ENCODE assay signal across 8 cellular contexts in genomic region chr1:42940851-42941639, GRCh38. TPM values are rescaled to one million over a fixed set of nuclear protein-coding genes. Genes with fewer than 3 reads are reported as not detected.
DNase-seq lines count a peak whose midpoint lies in the region; ATAC-seq and TF ChIP-seq lines count a peak whose summit lies in the region.

No MANE protein-coding gene starts in this region.

- H3K4me3 Mint-ChIP-seq in dendritic cell treated with granulocyte-macrophage colony-stimulating factor and Interleukin-4, amounts not matched to agents 40 ng/mL and 50 ng/mL, for 4 days = no peak overlapping the region
- peak overlapping the region; percentile 4 to 86 (median 54) for H3K4me3 Mint-ChIP-seq in naive B cell

- ATAC-seq in naive B cell (ENCODE audit: low read depth in 2 of 2) (no peak), HG03108 (IDR thresholded peaks at IDR 0.05; ENCODE audit: unreplicated experiment) (no peak)

- H3K4me3 ChIP-seq in OCI-LY7 (ENCODE audit: low read depth, low read length, poor library complexity, severe bottlenecking) = no peak overlapping the region

- BruUV-seq in OCI-LY7 (replicated peaks; lab: Mats Ljungman, UMichigan) = no TSS peak

- peak overlapping the region; percentile 84 for H3K27ac Mint-ChIP-seq in dendritic cell treated with granulocyte-macrophage colony-stimulating factor and Interleukin-4, amounts not matched to agents 40 ng/mL and 50 ng/mL, for 4 days
- H3K27ac Mint-ChIP-seq in naive B cell = peak overlapping the region; percentile 56 to 98 (median 96)

- no peak overlapping the region for H2AFZ ChIP-seq in OCI-LY7 (ENCODE audit: low read length)

- H3K27me3 Mint-ChIP-seq in dendritic cell treated with granulocyte-macrophage colony-stimulating factor and Interleukin-4, amounts not matched to agents 40 ng/mL and 50 ng/mL, for 4 days = no peaks in the 10 kb centered on the region
- H3K27me3 Mint-ChIP-seq in naive B cell = no peaks in the 10 kb centered on the region

- H4K20me1 ChIP-seq in OCI-LY7 (ENCODE audit: insufficient read depth, low read length) = peaks cover 7% of the 10 kb centered on the region; the same call in 1 of the 2 replicates

- peak overlapping the region; percentile 79; the same call in 1 of the 2 replicates for H3K4me2 ChIP-seq in OCI-LY7 (ENCODE audit: low read length)

- intact Hi-C loops in OCI-LY7 (cut with micrococcal nuclease; ENCODE audit: unreplicated experiment) = loop anchor here (5.0 kb wide), 1 partner anchor 259 kb away; the partner anchor contains the start of gene YBX1
- intact Hi-C loops in dendritic cell treated with granulocyte-macrophage colony-stimulating factor and Interleukin-4, amounts not matched to agents 40 ng/mL and 50 ng/mL, for 4 days (cut with micrococcal nuclease) = no loop called here

- peaks cover 91% of the 10 kb centered on the region for H3K36me3 ChIP-seq in OCI-LY7 (ENCODE audit: insufficient read depth, low read length)

- peaks cover 84% of the 10 kb centered on the region for H3K4me1 ChIP-seq in OCI-LY7 (ENCODE audit: insufficient read depth, low read length, poor library complexity, severe bottlenecking)

- POLR2A ChIA-PET in OCI-LY7 (lab: Charles Lee) = interaction anchor here (1.0 to 3.4 kb wide), 3 partner anchors 11 to 15 kb away, joined by 3 to 24 read pairs (median 3); no protein-coding TSS in a partner anchor

- H3K79me2 ChIP-seq in OCI-LY7 (ENCODE audit: insufficient read depth, low read depth, low read length) = peaks cover 65% of the 10 kb centered on the region

- peak overlapping the region; percentile 93 for H3K27ac ChIP-seq in OCI-LY7 (ENCODE audit: low read depth, low read length, poor library complexity, severe bottlenecking)

- no peaks in the 10 kb centered on the region for H3K9me3 ChIP-seq in OCI-LY7 (ENCODE audit: low read length)

- no peaks in the 10 kb centered on the region for H3K9me3 Mint-ChIP-seq in dendritic cell treated with granulocyte-macrophage colony-stimulating factor and Interleukin-4, amounts not matched to agents 40 ng/mL and 50 ng/mL, for 4 days
- H3K9me3 Mint-ChIP-seq in naive B cell = no peaks in the 10 kb centered on the region

- TF ChIP-seq CTCF in OCI-LY7 (conservative IDR thresholded peaks at IDR 0.05; ENCODE audit: low read length) = no peak

- H3K4me1 Mint-ChIP-seq in dendritic cell treated with granulocyte-macrophage colony-stimulating factor and Interleukin-4, amounts not matched to agents 40 ng/mL and 50 ng/mL, for 4 days (ENCODE audit: low read depth) = peaks cover 88% of the 10 kb centered on the region
- peaks cover 81 to 99% (median 97%) of the 10 kb centered on the region in 3 donors for H3K4me1 Mint-ChIP-seq in naive B cell

- peaks cover 50% of the 10 kb centered on the region for H3K36me3 Mint-ChIP-seq in dendritic cell treated with granulocyte-macrophage colony-stimulating factor and Interleukin-4, amounts not matched to agents 40 ng/mL and 50 ng/mL, for 4 days (ENCODE audit: low read depth)
- peaks cover 15 to 46% of the 10 kb centered on the region in 2 donors for H3K36me3 Mint-ChIP-seq in naive B cell

- DNase-seq in Daoy (ENCODE audit: low read depth) (peak; percentile 98), OCI-LY7 (ENCODE audit: low spot score) (no peak), naive B cell (no peak), GOT3 (lab: John Stamatoyannopoulos, UW) (no peak), germinal center (ENCODE audit: low spot score) (no peak)
- DNase-seq in central memory CD4-positive, alpha-beta T cell = no peak

- H3K9me2 ChIP-seq in OCI-LY7 (ENCODE audit: insufficient read depth, low read length) = no peaks in the 10 kb centered on the region

- CTCF ChIA-PET in OCI-LY7 (lab: Charles Lee; ENCODE audit: unreplicated experiment) = no interaction called here

RNA-seq across cellular contexts. Expression of gene SLC2A1, which starts 17.6 kb away (rescaled TPM):
- total RNA-seq in Daoy (2014; rRNA removed; shearing (Covaris generic)) = 193 and 305 TPM in 2 replicates
- total RNA-seq in OCI-LY7 (2014; rRNA removed; shearing (Covaris generic)) = 45.7 and 66.6 TPM in 2 replicates
- 78.9 and 93.4 TPM in 2 replicates for total RNA-seq in OCI-LY7 (2022)
- 100 to 1,000 TPM in 1 of 6 donors, 10 to 100 TPM in 5; 58.4 to 125 (median 89.7) TPM for polyA plus RNA-seq in naive B cell (ENCODE audit: low read depth in 6 of 6)
